In the genomic region with DNA sequence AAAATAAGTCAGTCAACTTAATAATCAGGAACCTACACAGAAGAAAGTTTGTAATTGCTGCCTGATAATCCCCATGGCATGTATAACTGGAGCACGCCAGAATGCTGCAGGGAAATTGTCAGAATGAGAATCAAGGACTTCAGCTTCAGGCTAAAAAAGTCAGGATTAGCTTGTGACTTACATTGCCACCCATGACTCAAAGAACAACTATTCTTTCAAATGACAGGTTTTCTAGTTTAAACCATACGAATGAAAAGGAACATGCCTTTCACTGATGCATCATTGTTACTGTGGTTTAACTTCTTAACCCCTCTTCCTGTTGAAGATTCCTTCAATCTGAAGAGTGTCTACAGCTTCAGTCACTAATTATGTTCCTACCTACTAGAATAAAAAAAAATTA, we compare ENCODE assay signal across 15 cellular contexts.
DNase-seq lines count a peak whose midpoint lies in the region; TF ChIP-seq lines count a peak whose summit lies in the region.
"Had no signal": no experiment of that assay in that cellular context is flagged by ENCODE, and none has a peak within 500 bp of the region (broad histone marks: within the 10 kb centered on the region; RNA-seq: fewer than 3 reads in every experiment).

No MANE protein-coding gene starts in this region.

- H3K4me3 Mint-ChIP-seq in glutamatergic neuron (ENCODE audit: unreplicated experiment) (no peak overlapping the region), osteocyte (ENCODE audit: unreplicated experiment) (no peak overlapping the region)

- WGBS in mesendoderm (ENCODE audit: extremely low coverage, insufficient coverage, low lambda C conversion rate), result no CpG with 5 or more reads among the region's 2 CpGs

- no peak overlapping the region for H3K4ac ChIP-seq in mesendoderm (ENCODE audit: low read depth, low read length)

- no peak overlapping the region for H2BK15ac ChIP-seq in mesendoderm (replicated peaks; ENCODE audit: low read depth)

- H3K9me2 ChIP-seq in PC-9 (ENCODE audit: insufficient read depth), result no peaks in the 10 kb centered on the region

- H3K27me3 Mint-ChIP-seq in glutamatergic neuron (ENCODE audit: unreplicated experiment) (no peaks in the 10 kb centered on the region), osteocyte (ENCODE audit: unreplicated experiment) (no peaks in the 10 kb centered on the region)

- H3K4me1 ChIP-seq in PC-9 (replicated peaks; ENCODE audit: insufficient read depth) (no peaks in the 10 kb centered on the region), mesendoderm (ENCODE audit: control insufficient read depth, low read depth, low read length) (no peaks in the 10 kb centered on the region), osteoblast (ENCODE audit: insufficient read depth, low read length) (no peaks in the 10 kb centered on the region)
- H3K4me1 ChIP-seq: adrenal gland had no signal

- H3K36me3 ChIP-seq in PC-9 (ENCODE audit: low read depth) (no peaks in the 10 kb centered on the region), mesendoderm (ENCODE audit: control insufficient read depth, insufficient read depth, low read length) (no peaks in the 10 kb centered on the region), osteoblast (ENCODE audit: insufficient read depth, low read length) (no peaks in the 10 kb centered on the region)
- H3K36me3 ChIP-seq: adrenal gland had no signal

- H3K4me3 ChIP-seq in PC-9, result no peak overlapping the region
- H3K4me3 ChIP-seq in choroid plexus epithelial cell (ENCODE audit: low read depth, low read length), result no peak overlapping the region
- H3K4me3 ChIP-seq in mesendoderm (ENCODE audit: low read length), result no peak overlapping the region
- no peak overlapping the region for H3K4me3 ChIP-seq in osteoblast (ENCODE audit: insufficient read depth, low read length)
- H3K4me3 ChIP-seq: adrenal gland, dorsolateral prefrontal cortex had no signal

- H3K9ac ChIP-seq in mesendoderm (ENCODE audit: low read length), result no peak overlapping the region

- no peak overlapping the region; the same call in 1 of the 2 replicates for H3K4me2 ChIP-seq in PC-9
- no peak overlapping the region for H3K4me2 ChIP-seq in mesendoderm (ENCODE audit: low read length)
- H3K4me2 ChIP-seq in osteoblast (ENCODE audit: insufficient read depth, low read length), result no peak overlapping the region

- intact Hi-C loops in PC-9 (cut with micrococcal nuclease; ENCODE audit: unreplicated experiment), result no loop called here

- no peaks in the 10 kb centered on the region for H3K9me3 ChIP-seq in PC-9 (ENCODE audit: insufficient read depth, low read depth)
- H3K9me3 ChIP-seq in osteoblast (ENCODE audit: low read depth, low read length), result no peaks in the 10 kb centered on the region
- H3K9me3 ChIP-seq: adrenal gland had no signal

- H3K4me1 Mint-ChIP-seq in glutamatergic neuron (ENCODE audit: low read depth, unreplicated experiment) (no peaks in the 10 kb centered on the region), osteocyte (ENCODE audit: unreplicated experiment) (peaks cover 3% of the 10 kb centered on the region)

- H3K79me2 ChIP-seq in PC-9 (ENCODE audit: low read depth) (no peaks in the 10 kb centered on the region), mesendoderm (ENCODE audit: control insufficient read depth, insufficient read depth, low read length) (no peaks in the 10 kb centered on the region), osteoblast (ENCODE audit: insufficient read depth, low read length) (no peaks in the 10 kb centered on the region)

- no peaks in the 10 kb centered on the region for H3K36me3 Mint-ChIP-seq in glutamatergic neuron (ENCODE audit: unreplicated experiment)
- H3K36me3 Mint-ChIP-seq in osteocyte (ENCODE audit: unreplicated experiment), result no peaks in the 10 kb centered on the region

- no peak overlapping the region for H3K27ac ChIP-seq in PC-9
- H3K27ac ChIP-seq in mesendoderm (ENCODE audit: low read depth, low read length), result no peak overlapping the region
- no peak overlapping the region for H3K27ac ChIP-seq in osteoblast (ENCODE audit: low read depth, low read length)
- H3K27ac ChIP-seq: adrenal gland, dorsolateral prefrontal cortex had no signal

- H3K56ac ChIP-seq in mesendoderm (ENCODE audit: low read length), result no peak overlapping the region

- H3K18ac ChIP-seq in mesendoderm (ENCODE audit: low read length), result no peak overlapping the region

- no peaks in the 10 kb centered on the region for H3K9me3 Mint-ChIP-seq in glutamatergic neuron (ENCODE audit: unreplicated experiment)
- no peaks in the 10 kb centered on the region for H3K9me3 Mint-ChIP-seq in osteocyte (ENCODE audit: unreplicated experiment)

- DNase-seq in EH (ENCODE audit: low read depth) (peak; percentile 87), PC-9 (peak; percentile 29 to 64), choroid plexus epithelial cell (ENCODE audit: low read depth) (peak; percentile 5), mesendoderm (peak; percentile 44), glutamatergic neuron (no peak), osteocyte (ENCODE audit: extremely low spot score, unreplicated experiment) (no peak), osteoblast (ENCODE audit: insufficient read length, low spot score, missing footprints) (no peak)
- no peak for DNase-seq in activated naive CD4-positive, alpha-beta T cell treated with anti-CD3 and anti-CD28 coated beads, Interleukin-2, amount 50 U/mL, for 16 hours
- DNase-seq: activated CD4-positive, alpha-beta T cell treated with anti-CD3 and anti-CD28 coated beads, Interleukin-2, amount 50 U/mL, for 48 hours; adrenal gland; DMS153; dorsolateral prefrontal cortex; NCI-H2081; NCI-H774; SHP77 treated with DMSO at 0.1 percent for 48 hours had no signal

- POLR2A ChIA-PET in PC-9 (lab: Charles Lee; ENCODE audit: unreplicated experiment), result interaction anchor here (0.7 kb wide), 1 partner anchor 16 kb away, joined by 3 read pairs; no protein-coding TSS in a partner anchor

- H3K79me1 ChIP-seq in mesendoderm (ENCODE audit: low read length), result no peaks in the 10 kb centered on the region

- BruUV-seq in PC-9 (replicated peaks; lab: Mats Ljungman, UMichigan), result no TSS peak

- no peak overlapping the region for H2AK5ac ChIP-seq in mesendoderm (ENCODE audit: low read length)

- no peak overlapping the region for H2BK120ac ChIP-seq in mesendoderm (ENCODE audit: low read depth, low read length)

- H3K23ac ChIP-seq in mesendoderm (ENCODE audit: low read length), result no peak overlapping the region

- H3F3A ChIP-seq in PC-9 (ENCODE audit: insufficient read depth, low read depth), result no peaks in the 10 kb centered on the region

- no peaks in the 10 kb centered on the region for H3K27me3 ChIP-seq in PC-9 (ENCODE audit: insufficient read depth, low read depth)
- no peaks in the 10 kb centered on the region for H3K27me3 ChIP-seq in mesendoderm (ENCODE audit: insufficient read depth, low read length, poor library complexity)
- H3K27me3 ChIP-seq in osteoblast (ENCODE audit: insufficient read depth, low read length), result no peaks in the 10 kb centered on the region
- H3K27me3 ChIP-seq: adrenal gland had no signal

- no peak overlapping the region for H2AFZ ChIP-seq in PC-9
- no peak overlapping the region for H2AFZ ChIP-seq in osteoblast (ENCODE audit: low read length)

- H4K5ac ChIP-seq in mesendoderm (ENCODE audit: low read length), result no peak overlapping the region

- CTCF ChIA-PET in PC-9 (lab: Charles Lee), result no interaction called here

- H2BK5ac ChIP-seq in mesendoderm (ENCODE audit: low read length), result no peak overlapping the region

- no peak overlapping the region for H3K27ac Mint-ChIP-seq in glutamatergic neuron (ENCODE audit: unreplicated experiment)
- H3K27ac Mint-ChIP-seq in osteocyte (ENCODE audit: unreplicated experiment), result no peak overlapping the region

- TF ChIP-seq CTCF in PC-9 (conservative IDR thresholded peaks at IDR 0.05), result no peak
- TF ChIP-seq CTCF in choroid plexus epithelial cell (conservative IDR thresholded peaks at IDR 0.05; ENCODE audit: low read depth, low read length), result no peak
- TF ChIP-seq CTCF in glutamatergic neuron (IDR thresholded peaks at IDR 0.05; ENCODE audit: partially characterized antibody, unreplicated experiment), result no peak
- TF ChIP-seq CTCF in osteocyte (IDR thresholded peaks at IDR 0.05), result no peak
- TF ChIP-seq CTCF in osteoblast (IDR thresholded peaks at IDR 0.05; ENCODE audit: extremely low read depth, low read depth, low read length), result no peak

- no peaks in the 10 kb centered on the region for H4K20me1 ChIP-seq in PC-9 (ENCODE audit: insufficient read depth)
- no peaks in the 10 kb centered on the region for H4K20me1 ChIP-seq in osteoblast (ENCODE audit: insufficient read depth, low read length)

- H4K8ac ChIP-seq in mesendoderm (ENCODE audit: low read depth, low read length), result no peak overlapping the region

Comparison
In these comparisons a context has a peak if more than half of its experiments do, and no peak if none do; other contexts are left out.
1. DNase-seq: peak in EH (single experiment), PC-9 (2 of 2), choroid plexus epithelial cell (single experiment) and mesendoderm (single experiment); none in glutamatergic neuron (single experiment), osteocyte (single experiment), osteoblast (single experiment) and activated naive CD4-positive, alpha-beta T cell treated with anti-CD3 and anti-CD28 coated beads, Interleukin-2, amount 50 U/mL, for 16 hours (single experiment).